8 cellular contexts compared by ENCODE assay signal in genomic region chr12:8948711-8949524, GRCh38. TPM values are rescaled to one million over a fixed set of nuclear protein-coding genes. Genes with fewer than 3 reads are reported as not detected.
DNase-seq lines count a peak whose midpoint lies in the region; ATAC-seq, FAIRE-seq and TF ChIP-seq lines count a peak whose summit lies in the region.

No MANE protein-coding gene starts in this region.

- no peaks in the 10 kb centered on the region for H3K9me3 Mint-ChIP-seq in chondrocyte (ENCODE audit: low read depth)

- peaks cover 30% of the 10 kb centered on the region for H3K4me1 Mint-ChIP-seq in chondrocyte (ENCODE audit: low read depth)

- peaks cover 6% of the 10 kb centered on the region for H3K36me3 Mint-ChIP-seq in chondrocyte (ENCODE audit: low read depth)

- FAIRE-seq in RCC 7860 (lab: Jason Lieb, UNC) = no peak

- no peaks in the 10 kb centered on the region for H3K27me3 Mint-ChIP-seq in chondrocyte (ENCODE audit: low read depth)

- peak overlapping the region; percentile 99 for H3K4me3 Mint-ChIP-seq in chondrocyte (ENCODE audit: unreplicated experiment)

- in situ Hi-C loops in Caki2 (cut with HindIII; ENCODE audit: low pct_unique_long_range_greater_than_20kb, low sequenced_read_pairs) = no loop called here

- peak overlapping the region; percentile 100 for H3K27ac ChIP-seq in substantia nigra (ENCODE audit: low read depth, low read length, poor library complexity, severe bottlenecking)

- ATAC-seq in HG03354 (IDR thresholded peaks at IDR 0.05; ENCODE audit: poor library complexity, severe bottlenecking, unreplicated experiment) (peak; percentile 43), left lobe of liver (peak; percentile 65)

- DNase-seq in Caki2 (ENCODE audit: low read depth) (peak; percentile 25), GM19240 (ENCODE audit: insufficient read length, low spot score) (peak; percentile 22), RPMI7951 (ENCODE audit: low read depth) (peak; percentile 25), chondrocyte (ENCODE audit: low spot score) (no peak), left lobe of liver (ENCODE audit: low spot score) (no peak), substantia nigra (lab: John Stamatoyannopoulos, UW) (peak in 12 of 49 donors; percentile 2 to 50 (median 34)), RCC 7860 (ENCODE audit: low spot score) (no peak)

- TF ChIP-seq CTCF in chondrocyte (IDR thresholded peaks at IDR 0.05) = no peak

- H3K27ac Mint-ChIP-seq in chondrocyte (ENCODE audit: unreplicated experiment) = peak overlapping the region; percentile 98

RNA-seq across cellular contexts. Expression of gene M6PR, which starts 0.5 kb away (rescaled TPM):
- 157 and 179 TPM in 2 replicates for total RNA-seq in Caki2 (2014; rRNA removed; shearing (Covaris generic); ENCODE audit: low replicate concordance)
- 109 and 189 TPM in 2 replicates for total RNA-seq in RPMI7951 (2014; rRNA removed; shearing (Covaris generic))
- total RNA-seq in chondrocyte (90.1 to 103 TPM (median 96.1 TPM) in 3 replicates), left lobe of liver (40.4 TPM)

RNA-seq across cellular contexts. Expression of gene PHC1, which starts 34.6 kb away (rescaled TPM):
- total RNA-seq in Caki2 (2014; rRNA removed; shearing (Covaris generic); ENCODE audit: low replicate concordance) = 5.9 and 8.0 TPM in 2 replicates
- total RNA-seq in RPMI7951 (2014; rRNA removed; shearing (Covaris generic)) = 10.3 and 12.7 TPM in 2 replicates
- total RNA-seq in chondrocyte (33.0 to 36.7 TPM (median 35.8 TPM) in 3 replicates), left lobe of liver (4.6 TPM)

RNA-seq across cellular contexts. Expression of gene KLRG1, which starts 40.4 kb away (rescaled TPM):
- total RNA-seq in Caki2 (2014; rRNA removed; shearing (Covaris generic); ENCODE audit: low replicate concordance) = 1.0 and 4.2 TPM in 2 replicates
- total RNA-seq in RPMI7951 (2014; rRNA removed; shearing (Covaris generic)) = 1.4 and 2.0 TPM in 2 replicates
- total RNA-seq in chondrocyte = 0.17 to 1.5 TPM (median 0.49 TPM) in 3 replicates
- 1.9 TPM for total RNA-seq in left lobe of liver

Comparison
In these comparisons a context has a peak if more than half of its experiments do, and no peak if none do; other contexts are left out.
1. DNase-seq: peak in Caki2 (single experiment), GM19240 (single experiment) and RPMI7951 (single experiment); none in chondrocyte (single experiment), left lobe of liver (single experiment) and RCC 7860 (single experiment).